ENCODE assay signal across 27 cellular contexts in the genomic region with DNA sequence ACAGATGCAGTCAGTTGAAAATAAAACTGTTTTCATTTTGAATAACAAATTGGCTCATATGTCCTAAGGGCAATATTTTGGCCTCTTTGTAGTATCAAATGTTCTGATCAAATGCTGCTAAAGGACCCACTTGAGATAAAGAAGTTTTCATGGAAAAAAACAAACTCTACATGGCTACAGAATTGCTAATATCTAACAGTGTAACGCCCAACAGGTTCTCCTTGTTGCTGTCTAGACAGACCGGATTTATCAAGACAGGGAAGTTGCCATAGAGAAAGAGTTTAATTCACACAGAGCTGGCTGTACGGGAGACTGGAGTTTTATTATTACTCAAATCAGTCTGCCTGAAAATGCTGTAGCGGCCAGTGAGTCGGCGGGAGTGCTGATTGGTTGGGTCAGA. TPM values are rescaled to one million over a fixed set of nuclear protein-coding genes. Genes with fewer than 3 reads are reported as not detected.
A peak's percentile ranks its signal among the peaks of the same experiment; 100 is the strongest.
DNase-seq lines count a peak whose midpoint lies in the region; ATAC-seq, FAIRE-seq and TF ChIP-seq lines count a peak whose summit lies in the region.
"Had no signal": no experiment of that assay in that cellular context is flagged by ENCODE, and none has a peak within 500 bp of the region (broad histone marks: within the 10 kb centered on the region; RNA-seq: fewer than 3 reads in every experiment).

No MANE protein-coding gene starts in this region.

- H3K4me3 ChIP-seq in GM23338: no peak overlapping the region
- no peak overlapping the region for H3K4me3 ChIP-seq in K562
- no peak overlapping the region for H3K4me3 ChIP-seq in heart right ventricle
- H3K4me3 ChIP-seq: A549; BLaER1 treated with 17β-estradiol and CSF1 and Interleukin-3, amounts not matched to agents 10 nM and 100 nM; GM12878; HAP-1 had no signal

- BruUV-seq in K562 (replicated peaks; lab: Mats Ljungman, UMichigan): no TSS peak

- POLR2A ChIA-PET in K562 (lab: Yijun Ruan, JAX): interaction anchor here (0.9 kb wide), 1 partner anchor 11 kb away, joined by 3 read pairs; no protein-coding TSS in a partner anchor

- CTCF ChIA-PET in K562 (lab: Yijun Ruan, JAX; ENCODE audit: low intra/inter-chr PET ratio): no interaction called here

- peaks cover 4% of the 10 kb centered on the region; the same call in 2 of the 3 replicates for H3K9me3 Mint-ChIP-seq in GM23338
- peaks cover 7% of the 10 kb centered on the region for H3K9me3 Mint-ChIP-seq in nephron

- H3K36me3 Mint-ChIP-seq in GM23338 (ENCODE audit: low read depth) (no peaks in the 10 kb centered on the region), nephron (ENCODE audit: low read depth) (peaks cover 5% of the 10 kb centered on the region)

- H3K4me3 Mint-ChIP-seq in GM23338: no peak overlapping the region
- no peak overlapping the region for H3K4me3 Mint-ChIP-seq in nephron
- H3K4me3 Mint-ChIP-seq: CD14-positive monocyte; CD4-positive, alpha-beta T cell; CD8-positive, alpha-beta memory T cell; HFFc6 had no signal

- in situ Hi-C loops in K562 (cut with MboI): no loop called here

- H3K9ac ChIP-seq in K562 (ENCODE audit: insufficient read depth in 1 of 2, low read depth in 2 of 2, low read length in 2 of 2): no peak overlapping the region
- H3K9ac ChIP-seq: BLaER1 treated with 17β-estradiol and CSF1 and Interleukin-3, amounts not matched to agents 10 nM and 100 nM had no signal

- H3K27ac ChIP-seq in GM23338 (ENCODE audit: low read depth) (no peak overlapping the region), K562 (ENCODE audit: extremely low read depth, low read depth, low read length) (no peak overlapping the region), heart right ventricle (no peak overlapping the region)
- H3K27ac ChIP-seq: A549; BLaER1 treated with 17β-estradiol and CSF1 and Interleukin-3, amounts not matched to agents 10 nM and 100 nM had no signal

- WGBS in K562 (ENCODE audit: insufficient coverage, low coverage, missing lambda C conversion rate): 19% methylated on average over 6 of the region's 6 CpGs
- whole genome bisulfite sequencing in heart right ventricle, 2 donors: 86 to 94% methylated on average over 6 of the region's 6 CpGs

- no peak for FAIRE-seq in K562 (lab: Jason Lieb, UNC)
- FAIRE-seq: A549, D721Med, GM12878, GM18507, H54 had no signal

- 0 out of 2 replicates have a peak, but pooled peaks cover 4% of the 10 kb centered on the region for H3K9me2 ChIP-seq in GM23338 (ENCODE audit: insufficient read depth)

- ATAC-seq in GM23338 (no peak), K562 (peak; percentile 51), HG02981 (IDR thresholded peaks at IDR 0.05; ENCODE audit: unreplicated experiment) (no peak), heart right ventricle (no peak)
- ATAC-seq: A549, GM12878 had no signal

- H3K27ac Mint-ChIP-seq in GM23338: 0 out of 2 replicates have a peak overlapping the region, but pooled peaks have one; percentile 5
- peak overlapping the region; percentile 40 to 83 (median 59) for H3K27ac Mint-ChIP-seq in nephron
- H3K27ac Mint-ChIP-seq: CD14-positive monocyte; CD4-positive, alpha-beta T cell; HFFc6 had no signal

- TF ChIP-seq CTCF in GM23338 (conservative IDR thresholded peaks at IDR 0.05; ENCODE audit: low read depth in 2 of 2) (no peak), K562 (IDR thresholded peaks at IDR 0.05 in 2 of 3, conservative IDR thresholded peaks at IDR 0.05 in 1 of 3; ENCODE audit: insufficient read depth in 2 of 3, low read depth in 1 of 3, low read length in 3 of 3) (no peak), nephron (IDR thresholded peaks at IDR 0.05; ENCODE audit: unreplicated experiment in 3 of 3) (no peak), heart right ventricle (IDR thresholded peaks at IDR 0.05) (no peak)

- 0 out of 2 replicates have a peak, but pooled peaks cover 3% of the 10 kb centered on the region for H3K4me1 ChIP-seq in GM23338 (ENCODE audit: insufficient read depth)
- no peaks in the 10 kb centered on the region; a peak in 1 of 5 replicates for H3K4me1 ChIP-seq in K562 (replicated peaks in 1 of 2; ENCODE audit: control insufficient read depth in 2 of 2, insufficient read depth in 2 of 2, low read length in 2 of 2)
- H3K4me1 ChIP-seq in heart right ventricle: no peaks in the 10 kb centered on the region
- H3K4me1 ChIP-seq: A549, BE2C, HAP-1 had no signal

- no peak for TF ChIP-seq EP300 in K562 (IDR thresholded peaks at IDR 0.05; ENCODE audit: low read length)

- H3F3A ChIP-seq in GM23338 (replicated peaks; ENCODE audit: low read depth): no peaks in the 10 kb centered on the region

- DNase-seq in GM23338 (ENCODE audit: low spot score): no peak
- peak in 1 of 4 experiments; percentile 25 for DNase-seq in K562 (ENCODE audit: extremely low read depth in 1 of 4, low spot score in 3 of 4)
- peak; percentile 22 for DNase-seq in left kidney (ENCODE audit: low read depth, low spot score)
- DNase-seq in heart right ventricle: no peak
- DNase-seq in NCI-H2171 (lab: John Stamatoyannopoulos, UW): no peak
- DNase-seq: 8988T; ACHN; AML-193; BE2C; CD4-positive, alpha-beta T cell; CD8-positive, alpha-beta memory T cell; DMS 273 treated with DMSO at 0.1 percent for 48 hours; DMS79; EL; GDM1; GOT3; HFFc6 had no signal

- intact Hi-C loops in K562 (cut with micrococcal nuclease) (no loop called here), heart right ventricle (cut with DNase I) (no loop called here)

- H3K4me1 Mint-ChIP-seq in GM23338: peaks cover 11% of the 10 kb centered on the region; the same call in 2 of the 3 replicates
- no peaks in the 10 kb centered on the region for H3K4me1 Mint-ChIP-seq in nephron
- H3K4me1 Mint-ChIP-seq: CD14-positive monocyte had no signal

- no peaks in the 10 kb centered on the region for H3K36me3 ChIP-seq in GM23338 (ENCODE audit: insufficient read depth)
- no peaks in the 10 kb centered on the region; the same call in 2 of the 3 replicates for H3K36me3 ChIP-seq in K562 (ENCODE audit: control insufficient read depth, insufficient read depth, low read length)
- no peaks in the 10 kb centered on the region for H3K36me3 ChIP-seq in heart right ventricle
- H3K36me3 ChIP-seq: BE2C; BLaER1 treated with 17β-estradiol and CSF1 and Interleukin-3, amounts not matched to agents 10 nM and 100 nM; HAP-1 had no signal

- H3K27me3 ChIP-seq in GM23338 (ENCODE audit: insufficient read depth) (no peaks in the 10 kb centered on the region), K562 (ENCODE audit: control insufficient read depth in 2 of 2, insufficient read depth in 2 of 2, low read length in 2 of 2) (no peaks in the 10 kb centered on the region), heart right ventricle (no peaks in the 10 kb centered on the region)
- H3K27me3 ChIP-seq: BE2C; BLaER1 treated with 17β-estradiol and CSF1 and Interleukin-3, amounts not matched to agents 10 nM and 100 nM had no signal

- no peaks in the 10 kb centered on the region for H3K9me3 ChIP-seq in K562 (replicated peaks; ENCODE audit: control insufficient read depth, insufficient read depth, low read depth, low read length)
- H3K9me3 ChIP-seq in heart right ventricle: peaks cover 0 to 10% (median 0%) of the 10 kb centered on the region in 11 donors
- H3K9me3 ChIP-seq: A549, BE2C, HAP-1 had no signal

- H3K79me2 ChIP-seq in GM23338 (replicated peaks; ENCODE audit: insufficient read depth) (no peaks in the 10 kb centered on the region), K562 (ENCODE audit: control insufficient read depth, insufficient read depth, low read length) (no peaks in the 10 kb centered on the region)

- TF ChIP-seq POLR2A in K562 (conservative IDR thresholded peaks at IDR 0.05): no peak

- H2AFZ ChIP-seq in GM23338: no peak overlapping the region
- no peak overlapping the region for H2AFZ ChIP-seq in K562 (ENCODE audit: low read depth, low read length)

- H3K9me1 ChIP-seq in K562 (ENCODE audit: control insufficient read depth, insufficient read depth, low read length): no peaks in the 10 kb centered on the region

- no peaks in the 10 kb centered on the region for H3K27me3 Mint-ChIP-seq in GM23338 (ENCODE audit: insufficient read depth, low read depth, poor library complexity)
- no peaks in the 10 kb centered on the region for H3K27me3 Mint-ChIP-seq in nephron (ENCODE audit: low read depth)
- H3K27me3 Mint-ChIP-seq: CD4-positive, alpha-beta T cell; CD8-positive, alpha-beta memory T cell had no signal

- no peak for TF ChIP-seq RAD21 in K562 (CRISPR knock-in tag; conservative IDR thresholded peaks at IDR 0.05 in 1 of 2, IDR thresholded peaks at IDR 0.05 in 1 of 2)

- H4K20me1 ChIP-seq in GM23338 (replicated peaks; ENCODE audit: insufficient read depth): no peaks in the 10 kb centered on the region
- H4K20me1 ChIP-seq in K562 (replicated peaks; ENCODE audit: control insufficient read depth, insufficient read depth, low read length): no peaks in the 10 kb centered on the region
- H4K20me1 ChIP-seq: BLaER1 treated with 17β-estradiol and CSF1 and Interleukin-3, amounts not matched to agents 10 nM and 100 nM had no signal

- no peak overlapping the region for H3K4me2 ChIP-seq in GM23338
- H3K4me2 ChIP-seq in K562 (ENCODE audit: insufficient read depth, low read length): no peak overlapping the region
- H3K4me2 ChIP-seq: A549; BLaER1 treated with 17β-estradiol and CSF1 and Interleukin-3, amounts not matched to agents 10 nM and 100 nM had no signal

TF ChIP-seq in GM23338, 12 proteins besides CTCF, POLR2A, EP300 and RAD21 (continues in another document):
- TF ChIP-seq EZH2phosphoT487 (IDR thresholded peaks at IDR 0.05; ENCODE audit: unreplicated experiment): no peak

RNA-seq across cellular contexts. Expression of a gene that starts 19.4 kb away (rescaled TPM):
- 7.0 and 8.7 TPM in 2 replicates for total RNA-seq in GM23338 (2014; rRNA removed; shearing (Covaris generic))
- polyA plus RNA-seq in GM23338 (2016; fragmentation: Nextera tagmentation; extraction: Ambion mirVana): 1.9 and 2.0 TPM in 2 replicates
- total RNA-seq in K562 (2011; cell fraction: chromatin; rRNA removed; ENCODE audit: low replicate concordance): 34.5 and 78.1 TPM in 2 replicates
- 44.4 and 48.3 TPM in 2 replicates for total RNA-seq in K562 (2011; cell fraction: nucleolus; rRNA removed)
- 69.6 and 93.7 TPM in 2 replicates for total RNA-seq in K562 (2011; cell fraction: nucleoplasm; rRNA removed)
- 74.9 and 77.6 TPM in 2 replicates for total RNA-seq in K562 (2014; rRNA removed)
- total RNA-seq in K562 (2014; rRNA removed; fragmentation: Illumina TruSeq; extraction: Trizol): 68.7 and 75.4 TPM in 2 replicates
- 51.1 and 55.2 TPM in 2 replicates for total RNA-seq in K562 (2015; rRNA removed; fragmentation: Illumina TruSeq; extraction: Trizol)
- 75.0 and 78.4 TPM in 2 replicates for total RNA-seq in K562 (2021)
- polyA plus RNA-seq in K562 (2011; rRNA removed): 33.3 and 59.7 TPM in 2 replicates
- polyA plus RNA-seq in K562 (2011; cell fraction: cytosol; rRNA removed): 15.3 and 17.2 TPM in 2 replicates
- polyA plus RNA-seq in K562 (2011; cell fraction: nucleus; rRNA removed): 12.3 and 13.9 TPM in 2 replicates
- polyA plus RNA-seq in K562 (2012): 44.4 and 59.0 TPM in 2 replicates
- 50.5 and 62.6 TPM in 2 replicates for polyA plus RNA-seq in K562 (2014; fragmentation: Illumina TruSeq; extraction: Trizol)
- polyA plus RNA-seq in K562 (2014; fragmentation: Nextera tagmentation; extraction: Ambion mirVana): 10 to 100 TPM; 24.5 to 27.7 TPM
- 47.5 and 48.7 TPM in 2 replicates for polyA plus RNA-seq in K562 (2014; rRNA removed)
- 39.6 and 50.2 TPM in 2 replicates for polyA minus RNA-seq in K562 (2011; rRNA and poly(A)+ RNA removed)
- polyA minus RNA-seq in K562 (2011; cell fraction: cytosol; rRNA and poly(A)+ RNA removed): 22.8 and 28.5 TPM in 2 replicates
- 26.5 and 34.9 TPM in 2 replicates for polyA minus RNA-seq in K562 (2011; cell fraction: nucleus; rRNA and poly(A)+ RNA removed)
- 10 to 100 TPM in 6 of 10 donors, 1 to 10 TPM in 4; 6.2 to 22.0 (median 11.7) TPM for total RNA-seq in heart right ventricle
- 1 to 10 TPM; 6.6 to 8.9 TPM for polyA plus RNA-seq in heart right ventricle
